ENCODE assay signal across 11 cellular contexts in the genomic region with DNA sequence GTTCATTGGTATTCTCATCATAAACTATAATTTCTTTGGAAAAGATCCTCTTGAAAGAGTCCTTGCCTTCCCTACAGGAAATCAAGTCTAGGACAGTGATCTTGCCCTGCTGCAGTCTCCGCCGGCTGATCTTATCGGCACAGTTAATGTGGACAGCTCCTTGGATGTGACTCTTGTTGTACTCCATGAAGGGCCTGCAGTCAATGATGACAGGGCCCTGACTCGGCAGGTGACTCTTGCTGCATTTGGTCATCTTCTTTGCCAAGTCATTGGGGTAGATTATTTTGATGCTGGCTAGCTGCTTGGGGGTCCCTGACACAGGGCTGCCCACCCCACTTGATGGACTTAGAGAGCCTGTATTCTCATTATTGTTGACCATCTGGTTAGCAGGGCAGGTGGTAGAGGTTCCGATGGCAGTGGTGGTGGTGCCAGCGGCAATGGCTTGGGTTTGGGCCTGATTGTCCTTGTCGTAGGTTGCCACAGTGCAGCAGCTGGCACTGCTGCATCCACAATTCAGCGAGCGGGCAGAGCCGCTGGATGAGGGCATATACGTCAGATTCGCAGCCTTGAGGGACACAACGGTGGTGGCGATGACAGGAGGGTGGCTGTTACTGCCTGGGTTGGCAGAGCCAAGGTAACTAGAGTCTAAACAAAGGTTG. TPM values are rescaled to one million over a fixed set of nuclear protein-coding genes. Genes with fewer than 3 reads are reported as not detected.
DNase-seq lines count a peak whose midpoint lies in the region; ATAC-seq and TF ChIP-seq lines count a peak whose summit lies in the region.
"Had no signal": no experiment of that assay in that cellular context is flagged by ENCODE, and none has a peak within 500 bp of the region (broad histone marks: within the 10 kb centered on the region; RNA-seq: fewer than 3 reads in every experiment).

No MANE protein-coding gene starts in this region.

- H3K4me3 Mint-ChIP-seq in neural progenitor cell = peak overlapping the region; percentile 60

- no peak for TF ChIP-seq CTCF in neural progenitor cell (IDR thresholded peaks at IDR 0.05)

- H4K20me1 ChIP-seq in BLaER1 treated with 17β-estradiol and CSF1 and Interleukin-3, amounts not matched to agents 10 nM and 100 nM = peaks cover 0 to 76% (median 24%) of the 10 kb centered on the region in 11 experiments; a peak in 13 of 22 replicates
- H4K20me1 ChIP-seq in neural progenitor cell (ENCODE audit: low read depth) = no peaks in the 10 kb centered on the region

- peaks cover 35 to 53% (median 41%) of the 10 kb centered on the region in 11 experiments for H3K36me3 ChIP-seq in BLaER1 treated with 17β-estradiol and CSF1 and Interleukin-3, amounts not matched to agents 10 nM and 100 nM
- H3K36me3 ChIP-seq in HUES6 (ENCODE audit: control insufficient read depth, insufficient read depth, low read length) (peaks cover 35% of the 10 kb centered on the region), neural progenitor cell (no peaks in the 10 kb centered on the region), aorta (ENCODE audit: control insufficient read depth in 1 of 2, insufficient read depth in 2 of 2, low read length in 1 of 2) (no peaks in the 10 kb centered on the region)

- H3K36me3 Mint-ChIP-seq in neural progenitor cell = peaks cover 11% of the 10 kb centered on the region

- peaks cover 3% of the 10 kb centered on the region for H3K27me3 Mint-ChIP-seq in neural progenitor cell (ENCODE audit: insufficient read depth, low read depth)

- no peak for ATAC-seq in GM18520 (IDR thresholded peaks at IDR 0.05; ENCODE audit: unreplicated experiment)
- no peak for ATAC-seq in aorta (ENCODE audit: low FRiP score)
- ATAC-seq: PC-3 had no signal

- no peaks in the 10 kb centered on the region for H3K79me2 ChIP-seq in neural progenitor cell (ENCODE audit: low read depth)

- peak overlapping the region in 3 of 10 experiments; percentile 12 to 86 (median 81); a peak in 5 of 20 replicates for H3K4me3 ChIP-seq in BLaER1 treated with 17β-estradiol and CSF1 and Interleukin-3, amounts not matched to agents 10 nM and 100 nM
- H3K4me3 ChIP-seq in HUES6 (ENCODE audit: low read depth, low read length) = peak overlapping the region; percentile 24; the same call in 1 of the 2 replicates
- H3K4me3 ChIP-seq in neural progenitor cell = no peak overlapping the region
- no peak overlapping the region for H3K4me3 ChIP-seq in aorta (ENCODE audit: low read length in 2 of 2)
- H3K4me3 ChIP-seq: lung had no signal

- intact Hi-C loops in aorta (cut with DNase I) = no loop called here

- 97 to 99% methylated on average over 14 of the region's 14 CpGs for WGBS in aorta, 2 donors

- peaks cover 22% of the 10 kb centered on the region for H3F3A ChIP-seq in neural progenitor cell (ENCODE audit: low read depth)

- H3K27me3 ChIP-seq in BLaER1 treated with 17β-estradiol and CSF1 and Interleukin-3, amounts not matched to agents 10 nM and 100 nM = no peaks in the 10 kb centered on the region
- H3K27me3 ChIP-seq in HUES6 (ENCODE audit: control insufficient read depth, insufficient read depth, low read length) (peaks cover 10% of the 10 kb centered on the region; the same call in 1 of the 2 replicates), neural progenitor cell (peaks cover 24% of the 10 kb centered on the region), aorta (ENCODE audit: control insufficient read depth in 1 of 2, insufficient read depth in 2 of 2, low read length in 1 of 2) (no peaks in the 10 kb centered on the region)

- no peak overlapping the region for H3K27ac Mint-ChIP-seq in neural progenitor cell

- peaks cover 3% of the 10 kb centered on the region for H3K9me3 Mint-ChIP-seq in neural progenitor cell

- H3K4me1 ChIP-seq in BLaER1 treated with 17β-estradiol and CSF1 and Interleukin-3, amounts not matched to agents 10 nM and 100 nM = peaks cover 23 to 72% (median 33%) of the 10 kb centered on the region in 10 experiments
- H3K4me1 ChIP-seq in HUES6 (ENCODE audit: control insufficient read depth, insufficient read depth, low read length) (peaks cover 33% of the 10 kb centered on the region), neural progenitor cell (peaks cover 5% of the 10 kb centered on the region), aorta (ENCODE audit: control insufficient read depth in 1 of 2, insufficient read depth in 2 of 2, low read length in 2 of 2) (no peaks in the 10 kb centered on the region)

- peaks cover 0 to 26% (median 7%) of the 10 kb centered on the region in 11 experiments; a peak in 9 of 22 replicates for H3K9me3 ChIP-seq in BLaER1 treated with 17β-estradiol and CSF1 and Interleukin-3, amounts not matched to agents 10 nM and 100 nM (replicated peaks in 1 of 11)
- H3K9me3 ChIP-seq in HUES6 (ENCODE audit: control insufficient read depth, insufficient read depth, low read depth, low read length) = no peaks in the 10 kb centered on the region
- H3K9me3 ChIP-seq in neural progenitor cell (ENCODE audit: low read depth) = no peaks in the 10 kb centered on the region
- H3K9me3 ChIP-seq in aorta (ENCODE audit: control insufficient read depth, low read length) = no peaks in the 10 kb centered on the region

- no peak for DNase-seq in neural progenitor cell (ENCODE audit: low spot score)
- no peak for DNase-seq in aorta
- no peak for DNase-seq in NCI-H2171 (lab: John Stamatoyannopoulos, UW)
- no peak for DNase-seq in SIG-M5 treated with dmso at 0.1 percent for 504 hours (lab: John Stamatoyannopoulos, UW; ENCODE audit: unreplicated experiment)
- DNase-seq: MM.1S, PC-3 had no signal

- H3K4me1 Mint-ChIP-seq in neural progenitor cell = peaks cover 9% of the 10 kb centered on the region

- H3K27ac ChIP-seq in BLaER1 treated with 17β-estradiol and CSF1 and Interleukin-3, amounts not matched to agents 10 nM and 100 nM = no peak overlapping the region
- H3K27ac ChIP-seq in HUES6 (ENCODE audit: low read depth, low read length) (no peak overlapping the region), cingulate gyrus (ENCODE audit: low read depth, low read length) (peak overlapping the region; percentile 62), neural progenitor cell (no peak overlapping the region), aorta (ENCODE audit: low read depth in 1 of 2, low read length in 2 of 2) (no peak overlapping the region)

- no peak overlapping the region for H2AFZ ChIP-seq in neural progenitor cell (replicated peaks)

- H3K9ac ChIP-seq in BLaER1 treated with 17β-estradiol and CSF1 and Interleukin-3, amounts not matched to agents 10 nM and 100 nM = no peak overlapping the region
- H3K9ac ChIP-seq in HUES6 (ENCODE audit: low read length) = no peak overlapping the region
- no peak overlapping the region for H3K9ac ChIP-seq in neural progenitor cell

- peak overlapping the region; percentile 88 to 97 (median 94); a peak in 18 of 22 replicates for H3K4me2 ChIP-seq in BLaER1 treated with 17β-estradiol and CSF1 and Interleukin-3, amounts not matched to agents 10 nM and 100 nM
- H3K4me2 ChIP-seq in neural progenitor cell = no peak overlapping the region

RNA-seq across cellular contexts. Expression of gene DUSP10, which starts 2.7 kb away (rescaled TPM):
- total RNA-seq in neural progenitor cell (ENCODE audit: low replicate concordance) (2.4 and 2.6 TPM in 2 replicates), aorta (1 to 10 TPM; 4.2 to 5.3 TPM)
- polyA plus RNA-seq in aorta = 1 to 10 TPM in 1 of 2 donors, under 1 TPM in 1; 0.33 to 5.4 TPM
